2 cellular contexts compared by ENCODE assay signal in genomic region chr2:15860760-15861159, GRCh38.
TF ChIP-seq lines count a peak whose summit lies in the region.

No MANE protein-coding gene starts in this region.

TF ChIP-seq in HCT116, 20 proteins besides CTCF, POLR2A, EP300 and RAD21 (continued from another document):
- TF ChIP-seq REST (IDR thresholded peaks at IDR 0.05; ENCODE audit: low read depth) = no peak
- TF ChIP-seq CEBPB (IDR thresholded peaks at IDR 0.05; ENCODE audit: low read depth) = no peak
- TF ChIP-seq EGR1 (IDR thresholded peaks at IDR 0.05; ENCODE audit: low read depth) = no peak
- TF ChIP-seq ZNF274 (IDR thresholded peaks at IDR 0.05; ENCODE audit: low read depth, low read length) = no peak
- TF ChIP-seq ATF3 (IDR thresholded peaks at IDR 0.05) = no peak
- no peak for TF ChIP-seq FOSL1 (IDR thresholded peaks at IDR 0.05; ENCODE audit: low read depth)
- TF ChIP-seq EZH2 (IDR thresholded peaks at IDR 0.05) = no peak
- TF ChIP-seq SP1 (IDR thresholded peaks at IDR 0.05; ENCODE audit: low read depth) = no peak

TF ChIP-seq in WTC11, 78 proteins besides CTCF, POLR2A, EP300 and RAD21 (continued from another document):
- TF ChIP-seq AFF4 (CRISPR knock-in tag; IDR thresholded peaks at IDR 0.05; ENCODE audit: borderline replicate concordance) = no peak
- TF ChIP-seq ZBTB43 (CRISPR knock-in tag; IDR thresholded peaks at IDR 0.05) = no peak
- no peak for TF ChIP-seq PRRX2 (CRISPR knock-in tag; IDR thresholded peaks at IDR 0.05)
- TF ChIP-seq ZNF416 (CRISPR knock-in tag; IDR thresholded peaks at IDR 0.05) = no peak
- no peak for TF ChIP-seq TP53 (CRISPR knock-in tag; IDR thresholded peaks at IDR 0.05)
- TF ChIP-seq FOXP4 (CRISPR knock-in tag; IDR thresholded peaks at IDR 0.05) = no peak
- TF ChIP-seq EMX1 (CRISPR knock-in tag; IDR thresholded peaks at IDR 0.05) = no peak
- TF ChIP-seq RORB (CRISPR knock-in tag; IDR thresholded peaks at IDR 0.05) = no peak
- TF ChIP-seq MXD4 (CRISPR knock-in tag; IDR thresholded peaks at IDR 0.05; ENCODE audit: borderline replicate concordance) = no peak
- no peak for TF ChIP-seq ZNF512 (CRISPR knock-in tag; IDR thresholded peaks at IDR 0.05; ENCODE audit: borderline replicate concordance)
- no peak for TF ChIP-seq CREM (CRISPR knock-in tag; IDR thresholded peaks at IDR 0.05)
- no peak for TF ChIP-seq ATF6 (CRISPR knock-in tag; IDR thresholded peaks at IDR 0.05)
- no peak for TF ChIP-seq SP1 (CRISPR knock-in tag; conservative IDR thresholded peaks at IDR 0.05)
- no peak for TF ChIP-seq ZMAT4 (CRISPR knock-in tag; IDR thresholded peaks at IDR 0.05)
